Comparison of ENCODE assay signal across 11 cellular contexts in genomic region chr14:99619873-99620834, GRCh38. TPM values are rescaled to one million over a fixed set of nuclear protein-coding genes. Genes with fewer than 3 reads are reported as not detected.
DNase-seq lines count a peak whose midpoint lies in the region; ATAC-seq, FAIRE-seq and TF ChIP-seq lines count a peak whose summit lies in the region.
"Had no signal": no experiment of that assay in that cellular context is flagged by ENCODE, and none has a peak within 500 bp of the region (broad histone marks: within the 10 kb centered on the region; RNA-seq: fewer than 3 reads in every experiment).

No MANE protein-coding gene starts in this region.

- in situ Hi-C loops in GM13976 (cut with MboI; ENCODE audit: low sequenced_read_pairs, unreplicated experiment) (no loop called here), HepG2 (cut with HindIII; ENCODE audit: extremely low pct_ligation_motif_present, low pct_unique_long_range_greater_than_20kb) (no loop called here)

- CTCF ChIA-PET in HepG2 (lab: Yijun Ruan, JAX; ENCODE audit: low intra/inter-chr PET ratio, low total read pairs) = no interaction called here

- no peak overlapping the region for H2AFZ ChIP-seq in HepG2 (ENCODE audit: low read length)

- intact Hi-C loops in HepG2 (cut with micrococcal nuclease; ENCODE audit: unreplicated experiment) = no loop called here

- TF ChIP-seq POLR2A in HepG2 (IDR thresholded peaks at IDR 0.05; ENCODE audit: insufficient read depth in 1 of 2, low read depth in 2 of 2, low read length in 2 of 2) (no peak), GM12891 (IDR thresholded peaks at IDR 0.05; ENCODE audit: low read depth, low read length) (no peak)

- no peaks in the 10 kb centered on the region for H3K36me3 ChIP-seq in HepG2 (replicated peaks in 1 of 2; ENCODE audit: control insufficient read depth in 1 of 2, insufficient read depth in 2 of 2, low read length in 2 of 2)

- no peak for TF ChIP-seq CTCF in GM13976 (IDR thresholded peaks at IDR 0.05; ENCODE audit: borderline replicate concordance, control extremely low read depth, extremely low read depth, insufficient read depth, missing control alignments)
- no peak for TF ChIP-seq CTCF in HepG2 (CRISPR knock-in tag; IDR thresholded peaks at IDR 0.05)

- no peak overlapping the region for H3K9ac ChIP-seq in HepG2 (ENCODE audit: insufficient read depth, low read depth, low read length)

- no peak for ATAC-seq in HepG2
- no peak for ATAC-seq in GM18873 (IDR thresholded peaks at IDR 0.05; ENCODE audit: low FRiP score, unreplicated experiment)
- no peak for ATAC-seq in HG03039 (IDR thresholded peaks at IDR 0.05; ENCODE audit: unreplicated experiment)
- ATAC-seq: activated CD8-positive, alpha-beta memory T cell treated with anti-CD3 and anti-CD28 coated beads, Interleukin-2, amount 10 ng/mL, durations not matched to agents 7 days and 5 days had no signal

- WGBS in HepG2 (ENCODE audit: low lambda C conversion rate) = 14% methylated on average over 10 of the region's 13 CpGs

- H3K9me3 ChIP-seq in HepG2 (ENCODE audit: low read length) = no peaks in the 10 kb centered on the region

- H4K20me1 ChIP-seq in HepG2 (ENCODE audit: insufficient read depth, low read length) = no peaks in the 10 kb centered on the region

- no TSS peak for BruUV-seq in HepG2 (replicated peaks; lab: Mats Ljungman, UMichigan)

- peaks cover 12 to 77% of the 10 kb centered on the region in 2 experiments for H3K27me3 ChIP-seq in HepG2 (ENCODE audit: control insufficient read depth in 1 of 2, insufficient read depth in 2 of 2, low read length in 2 of 2)

- H3K79me2 ChIP-seq in HepG2 (ENCODE audit: insufficient read depth, low read length) = no peaks in the 10 kb centered on the region

- no peak overlapping the region for H3K27ac ChIP-seq in HepG2 (ENCODE audit: extremely low read length, insufficient read depth, low read length)

- peak overlapping the region; percentile 56 for H3K4me2 ChIP-seq in HepG2 (ENCODE audit: low read depth, low read length)

- peaks cover 22% of the 10 kb centered on the region for H3K4me1 ChIP-seq in HepG2 (ENCODE audit: insufficient read depth, low read length)

- FAIRE-seq in HepG2 (lab: Jason Lieb, UNC) = no peak
- FAIRE-seq in GM12891 (lab: Jason Lieb, UNC) = no peak

- TF ChIP-seq RAD21 in HepG2 (CRISPR knock-in tag; IDR thresholded peaks at IDR 0.05) = no peak

- peak; percentile 82 for DNase-seq in A172 (ENCODE audit: low spot score)
- peak; percentile 15 for DNase-seq in GM13976 (ENCODE audit: low spot score)
- DNase-seq in astrocyte of the hippocampus (ENCODE audit: low read depth, low spot score) = peak; percentile 44
- no peak for DNase-seq in HepG2 (ENCODE audit: low spot score)
- no peak for DNase-seq in NCI-H2029 (lab: John Stamatoyannopoulos, UW)
- no peak for DNase-seq in GM12891 (ENCODE audit: insufficient read length, low spot score)
- DNase-seq: activated CD8-positive, alpha-beta memory T cell treated with anti-CD3 and anti-CD28 coated beads, Interleukin-2, amount 10 ng/mL, durations not matched to agents 7 days and 5 days; CD4-positive, alpha-beta T cell; NCI-H187 had no signal

- POLR2A ChIA-PET in HepG2 (lab: Yijun Ruan, JAX) = no interaction called here

- H3K4me3 ChIP-seq in HepG2 (replicated peaks in 1 of 3; ENCODE audit: insufficient read depth in 1 of 3, low read depth in 2 of 3, low read length in 3 of 3) = no peak overlapping the region; a peak in 2 of 6 replicates

- TF ChIP-seq EP300 in HepG2 (IDR thresholded peaks at IDR 0.05; ENCODE audit: low read depth in 2 of 2, low read length in 2 of 2) (no peak), HepG2 (CRISPR knock-in tag; IDR thresholded peaks at IDR 0.05; ENCODE audit: borderline replicate concordance) (no peak)

TF ChIP-seq in HepG2, 621 proteins besides CTCF, POLR2A, EP300 and RAD21 (continues in another document):
- no peak for TF ChIP-seq CBFB (CRISPR knock-in tag; IDR thresholded peaks at IDR 0.05)
- TF ChIP-seq NFKBIZ (CRISPR knock-in tag; IDR thresholded peaks at IDR 0.05) = no peak
- TF ChIP-seq ETV5 (CRISPR knock-in tag; IDR thresholded peaks at IDR 0.05; ENCODE audit: borderline replicate concordance) = peak; percentile 47; the same call in 1 of the 2 replicates

TF ChIP-seq in GM12891, 5 proteins besides CTCF, POLR2A, EP300 and RAD21:
- no peak for TF ChIP-seq POLR2AphosphoS5 (IDR thresholded peaks at IDR 0.05; ENCODE audit: low read depth, low read length)
- TF ChIP-seq POU2F2 (IDR thresholded peaks at IDR 0.05; ENCODE audit: low read depth, low read length) = no peak
- no peak for TF ChIP-seq SPI1 (IDR thresholded peaks at IDR 0.05; ENCODE audit: low read depth, low read length)
- TF ChIP-seq TAF1 (IDR thresholded peaks at IDR 0.05; ENCODE audit: low read depth, low read length) = no peak
- no peak for TF ChIP-seq PAX5 (IDR thresholded peaks at IDR 0.05; ENCODE audit: insufficient read depth, low read length, severe bottlenecking)

RNA-seq across cellular contexts. Expression of gene CCDC85C, which starts 16.1 kb away (rescaled TPM):
- total RNA-seq in A172 (2014; rRNA removed; shearing (Covaris generic)) = 49.6 and 84.9 TPM in 2 replicates
- total RNA-seq in HepG2 (2016; rRNA removed; fragmentation: Illumina TruSeq; extraction: Trizol) = 43.8 and 47.6 TPM in 2 replicates
- 4.3 and 4.6 TPM in 2 replicates for total RNA-seq in HepG2 (2016; cell fraction: cytosol; rRNA removed; fragmentation: Illumina TruSeq; extraction: Trizol; ENCODE audit: low read depth)
- total RNA-seq in HepG2 (2016; cell fraction: insoluble cytoplasmic fraction; rRNA removed; fragmentation: Illumina TruSeq; extraction: Trizol) = 33.8 and 47.0 TPM in 2 replicates
- total RNA-seq in HepG2 (2016; cell fraction: membrane; rRNA removed; fragmentation: Illumina TruSeq; extraction: Trizol) = 30.8 and 30.9 TPM in 2 replicates
- total RNA-seq in HepG2 (2016; cell fraction: nucleus; rRNA removed; fragmentation: Illumina TruSeq; extraction: Trizol) = 23.1 and 29.3 TPM in 2 replicates
- polyA plus RNA-seq in HepG2 (2011; rRNA removed) = 18.8 and 30.3 TPM in 2 replicates
- 21.2 and 24.0 TPM in 2 replicates for polyA plus RNA-seq in HepG2 (2011; cell fraction: cytosol; rRNA removed)
- 30.3 and 32.6 TPM in 2 replicates for polyA plus RNA-seq in HepG2 (2011; cell fraction: nucleus; rRNA removed)
- 41.6 and 57.3 TPM in 2 replicates for polyA plus RNA-seq in HepG2 (2012)
- 4.1 and 4.6 TPM in 2 replicates for polyA plus RNA-seq in HepG2 (2016; cell fraction: cytosol; fragmentation: Illumina TruSeq; extraction: Trizol; ENCODE audit: low read depth)
- polyA plus RNA-seq in HepG2 (2016; cell fraction: insoluble cytoplasmic fraction; fragmentation: Illumina TruSeq; extraction: Trizol; ENCODE audit: low read depth) = 36.1 and 43.0 TPM in 2 replicates
- polyA plus RNA-seq in HepG2 (2016; cell fraction: membrane; fragmentation: Illumina TruSeq; extraction: Trizol; ENCODE audit: low read depth) = 18.9 and 20.2 TPM in 2 replicates
- 40.1 and 40.7 TPM in 2 replicates for polyA plus RNA-seq in HepG2 (2016; cell fraction: nucleus; fragmentation: Illumina TruSeq; extraction: Trizol; ENCODE audit: insufficient read depth, low read depth)
- 44.2 and 114 TPM in 2 replicates for polyA minus RNA-seq in HepG2 (2011; rRNA and poly(A)+ RNA removed; ENCODE audit: low replicate concordance)
- 33.8 and 37.6 TPM in 2 replicates for polyA minus RNA-seq in HepG2 (2011; cell fraction: cytosol; rRNA and poly(A)+ RNA removed)
- 11.8 and 12.0 TPM in 2 replicates for polyA minus RNA-seq in HepG2 (2011; cell fraction: nucleus; rRNA and poly(A)+ RNA removed)
- 0.82 TPM for polyA plus RNA-seq in GM12891 (2012; ENCODE audit: low read depth, missing spikeins)

RNA-seq across cellular contexts. Expression of gene HHIPL1, which starts 24.8 kb away (rescaled TPM):
- total RNA-seq in A172 (2014; rRNA removed; shearing (Covaris generic)) = not detected in 2 replicates
- not detected in 2 replicates for total RNA-seq in HepG2 (2016; rRNA removed; fragmentation: Illumina TruSeq; extraction: Trizol)
- total RNA-seq in HepG2 (2016; cell fraction: cytosol; rRNA removed; fragmentation: Illumina TruSeq; extraction: Trizol; ENCODE audit: low read depth) = not detected in 2 replicates
- total RNA-seq in HepG2 (2016; cell fraction: insoluble cytoplasmic fraction; rRNA removed; fragmentation: Illumina TruSeq; extraction: Trizol) = not detected in 2 replicates
- not detected in 2 replicates for total RNA-seq in HepG2 (2016; cell fraction: membrane; rRNA removed; fragmentation: Illumina TruSeq; extraction: Trizol)
- not detected in 2 replicates for total RNA-seq in HepG2 (2016; cell fraction: nucleus; rRNA removed; fragmentation: Illumina TruSeq; extraction: Trizol)
- polyA plus RNA-seq in HepG2 (2011; rRNA removed) = 0.01 TPM in 1 of 2 replicates, not detected in the other
- not detected in 2 replicates for polyA plus RNA-seq in HepG2 (2011; cell fraction: cytosol; rRNA removed)
- not detected in 2 replicates for polyA plus RNA-seq in HepG2 (2011; cell fraction: nucleus; rRNA removed)
- polyA plus RNA-seq in HepG2 (2012) = 0.03 TPM in 1 of 2 replicates, not detected in the other
- polyA plus RNA-seq in HepG2 (2016; cell fraction: cytosol; fragmentation: Illumina TruSeq; extraction: Trizol; ENCODE audit: low read depth) = not detected in 2 replicates
- polyA plus RNA-seq in HepG2 (2016; cell fraction: insoluble cytoplasmic fraction; fragmentation: Illumina TruSeq; extraction: Trizol; ENCODE audit: low read depth) = not detected in 2 replicates
- not detected in 2 replicates for polyA plus RNA-seq in HepG2 (2016; cell fraction: membrane; fragmentation: Illumina TruSeq; extraction: Trizol; ENCODE audit: low read depth)
- polyA plus RNA-seq in HepG2 (2016; cell fraction: nucleus; fragmentation: Illumina TruSeq; extraction: Trizol; ENCODE audit: insufficient read depth, low read depth) = not detected in 2 replicates
- not detected in 2 replicates for polyA minus RNA-seq in HepG2 (2011; rRNA and poly(A)+ RNA removed; ENCODE audit: low replicate concordance)
- not detected in 2 replicates for polyA minus RNA-seq in HepG2 (2011; cell fraction: cytosol; rRNA and poly(A)+ RNA removed)
- 0.12 TPM in 1 of 2 replicates, not detected in the other for polyA minus RNA-seq in HepG2 (2011; cell fraction: nucleus; rRNA and poly(A)+ RNA removed)
- not detected for polyA plus RNA-seq in GM12891 (2012; ENCODE audit: low read depth, missing spikeins)
- total RNA-seq: CD4-positive, alpha-beta T cell had no signal

Comparison
In these comparisons a context has a peak if more than half of its experiments do, and no peak if none do; other contexts are left out.
1. DNase-seq: peak in A172 (single experiment), GM13976 (single experiment) and astrocyte of the hippocampus (single experiment); none in HepG2 (single experiment), NCI-H2029 (single experiment) and GM12891 (single experiment).